ENCODE assay signal across 8 cellular contexts in genomic region chr19:40599331-40600085, GRCh38. TPM values are rescaled to one million over a fixed set of nuclear protein-coding genes. Genes with fewer than 3 reads are reported as not detected.
DNase-seq lines count a peak whose midpoint lies in the region; ATAC-seq, FAIRE-seq and TF ChIP-seq lines count a peak whose summit lies in the region.

No MANE protein-coding gene starts in this region.

- H3K36me3 Mint-ChIP-seq in activated naive CD4-positive, alpha-beta T cell treated with anti-CD3 and anti-CD28 coated beads, Interleukin-2, amount 10 ng/mL, durations not matched to agents 7 days and 5 days, result no peaks in the 10 kb centered on the region
- H3K36me3 Mint-ChIP-seq in activated naive CD4-positive, alpha-beta T cell treated with anti-CD3 and anti-CD28 coated beads, Interleukin-2, amount 50 U/mL, for 72 hours, result no peaks in the 10 kb centered on the region
- H3K36me3 Mint-ChIP-seq in activated CD8-positive, alpha-beta T cell treated with anti-CD3 and anti-CD28 coated beads for 36 hours (ENCODE audit: low read depth), result no peaks in the 10 kb centered on the region

- H3K27me3 Mint-ChIP-seq in activated naive CD4-positive, alpha-beta T cell treated with anti-CD3 and anti-CD28 coated beads, Interleukin-2, amount 10 ng/mL, durations not matched to agents 7 days and 5 days, result peaks cover 97% of the 10 kb centered on the region
- peaks cover 43% of the 10 kb centered on the region for H3K27me3 Mint-ChIP-seq in activated CD8-positive, alpha-beta T cell treated with anti-CD3 and anti-CD28 coated beads for 36 hours

- H3K4me3 ChIP-seq in kidney (ENCODE audit: low read length in 2 of 2) (no peak overlapping the region), transverse colon (no peak overlapping the region)

- no peak for ATAC-seq in activated naive CD4-positive, alpha-beta T cell treated with anti-CD3 and anti-CD28 coated beads, Interleukin-2, amount 50 U/mL, for 72 hours
- ATAC-seq in activated CD8-positive, alpha-beta T cell treated with anti-CD3 and anti-CD28 coated beads for 36 hours, result no peak
- no peak for ATAC-seq in HG03139 (IDR thresholded peaks at IDR 0.05; ENCODE audit: unreplicated experiment)

- WGBS in transverse colon (ENCODE audit: low coverage in 1 of 2), 2 donors, result 0 to 7% methylated on average over 7 to 12 of the region's 12 CpGs

- H3K9me3 ChIP-seq in kidney (ENCODE audit: control insufficient read depth in 1 of 2, low read length in 2 of 2) (no peaks in the 10 kb centered on the region), transverse colon (no peaks in the 10 kb centered on the region)

- H3K9ac ChIP-seq in kidney (ENCODE audit: low read length in 2 of 2), result peak overlapping the region in 1 of 2 donors; percentile 46

- no peaks in the 10 kb centered on the region for H3K9me3 Mint-ChIP-seq in activated naive CD4-positive, alpha-beta T cell treated with anti-CD3 and anti-CD28 coated beads, Interleukin-2, amount 10 ng/mL, durations not matched to agents 7 days and 5 days
- H3K9me3 Mint-ChIP-seq in activated naive CD4-positive, alpha-beta T cell treated with anti-CD3 and anti-CD28 coated beads, Interleukin-2, amount 50 U/mL, for 72 hours, result no peaks in the 10 kb centered on the region
- H3K9me3 Mint-ChIP-seq in activated CD8-positive, alpha-beta T cell treated with anti-CD3 and anti-CD28 coated beads for 36 hours, result no peaks in the 10 kb centered on the region

- H3K36me3 ChIP-seq in kidney (ENCODE audit: control insufficient read depth in 1 of 2, insufficient read depth in 2 of 2, low read length in 2 of 2), result no peaks in the 10 kb centered on the region
- no peaks in the 10 kb centered on the region for H3K36me3 ChIP-seq in transverse colon

- H3K27ac Mint-ChIP-seq in activated naive CD4-positive, alpha-beta T cell treated with anti-CD3 and anti-CD28 coated beads, Interleukin-2, amount 10 ng/mL, durations not matched to agents 7 days and 5 days, result no peak overlapping the region
- no peak overlapping the region for H3K27ac Mint-ChIP-seq in activated naive CD4-positive, alpha-beta T cell treated with anti-CD3 and anti-CD28 coated beads, Interleukin-2, amount 50 U/mL, for 72 hours
- H3K27ac Mint-ChIP-seq in activated CD8-positive, alpha-beta T cell treated with anti-CD3 and anti-CD28 coated beads for 36 hours, result no peak overlapping the region

- TF ChIP-seq CTCF in activated CD8-positive, alpha-beta T cell treated with anti-CD3 and anti-CD28 coated beads for 36 hours (IDR thresholded peaks at IDR 0.05), result no peak
- TF ChIP-seq CTCF in kidney (IDR thresholded peaks at IDR 0.05; ENCODE audit: borderline replicate concordance, extremely low read depth, insufficient read depth) (no peak), transverse colon (IDR thresholded peaks at IDR 0.05) (no peak)

- H3K27ac ChIP-seq in kidney (ENCODE audit: low read depth in 2 of 2, low read length in 2 of 2), result peak overlapping the region; percentile 11 to 45
- peak overlapping the region; percentile 43 to 96 (median 87) for H3K27ac ChIP-seq in transverse colon

- FAIRE-seq in kidney (lab: Jason Lieb, UNC), result no peak

- no peak for TF ChIP-seq POLR2A in transverse colon (IDR thresholded peaks at IDR 0.05)

- in situ Hi-C loops in transverse colon (cut with MboI; ENCODE audit: low pct_ligation_motif_present in 1 of 4, low pct_unique_long_range_greater_than_20kb in 1 of 4, low sequenced_read_pairs in 3 of 4), result loop anchor here in 2 of 4 donors (10.0 to 25.0 kb wide), 2 partner anchors 65 to 287 kb away; no protein-coding TSS in a partner anchor

- POLR2A ChIA-PET in activated CD8-positive, alpha-beta T cell treated with anti-CD3 and anti-CD28 coated beads for 36 hours (lab: Charles Lee), result interaction anchor here (1.1 to 1.9 kb wide), 3 partner anchors 10 to 68 kb away, joined by 3 to 8 read pairs (median 5); no protein-coding TSS in a partner anchor

- no peak for TF ChIP-seq EP300 in transverse colon (IDR thresholded peaks at IDR 0.05; ENCODE audit: low read depth)

- intact Hi-C loops in activated CD8-positive, alpha-beta T cell treated with anti-CD3 and anti-CD28 coated beads for 36 hours (cut with micrococcal nuclease), result loop anchor here (5.0 to 10.0 kb wide), 2 partner anchors 72 to 315 kb away; partner anchors contain the start of gene AKT2
- intact Hi-C loops in kidney (cut with DNase I), result loop anchor here (10.0 kb wide), 1 partner anchor 55 kb away; no protein-coding TSS in a partner anchor
- intact Hi-C loops in transverse colon (cut with DNase I; ENCODE audit: low total_unique reads), result loop anchor here (2.0 kb wide), 1 partner anchor 71 kb away; no protein-coding TSS in a partner anchor

- peaks cover 59% of the 10 kb centered on the region for H3K27me3 ChIP-seq in transverse colon

- CTCF ChIA-PET in activated naive CD4-positive, alpha-beta T cell treated with anti-CD3 and anti-CD28 coated beads, Interleukin-2, amount 10 ng/mL, durations not matched to agents 7 days and 5 days (lab: Charles Lee), result interaction anchor here (0.7 to 3.5 kb wide), 14 partner anchors 18 to 295 kb away, joined by 3 to 19 read pairs (median 4); partner anchors contain the start of gene BLVRB
- CTCF ChIA-PET in activated CD8-positive, alpha-beta T cell treated with anti-CD3 and anti-CD28 coated beads for 36 hours (lab: Charles Lee), result interaction anchor here (0.6 to 7.2 kb wide), 19 partner anchors 11 to 295 kb away, joined by 3 to 51 read pairs (median 8); no protein-coding TSS in a partner anchor

- peaks cover 6 to 22% of the 10 kb centered on the region in 2 donors for H3K4me1 ChIP-seq in kidney (ENCODE audit: control insufficient read depth in 1 of 2, insufficient read depth in 1 of 2, low read depth in 1 of 2, low read length in 2 of 2)
- peaks cover 35 to 75% (median 63%) of the 10 kb centered on the region in 4 donors for H3K4me1 ChIP-seq in transverse colon

- peaks cover 70% of the 10 kb centered on the region for H3K4me1 Mint-ChIP-seq in activated naive CD4-positive, alpha-beta T cell treated with anti-CD3 and anti-CD28 coated beads, Interleukin-2, amount 10 ng/mL, durations not matched to agents 7 days and 5 days
- H3K4me1 Mint-ChIP-seq in activated CD8-positive, alpha-beta T cell treated with anti-CD3 and anti-CD28 coated beads for 36 hours (ENCODE audit: low read depth), result peaks cover 61% of the 10 kb centered on the region

- peak overlapping the region; percentile 44 for H3K4me3 Mint-ChIP-seq in activated naive CD4-positive, alpha-beta T cell treated with anti-CD3 and anti-CD28 coated beads, Interleukin-2, amount 10 ng/mL, durations not matched to agents 7 days and 5 days
- H3K4me3 Mint-ChIP-seq in activated CD8-positive, alpha-beta T cell treated with anti-CD3 and anti-CD28 coated beads for 36 hours, result peak overlapping the region; percentile 15

- peak; percentile 57 for DNase-seq in activated naive CD4-positive, alpha-beta T cell treated with anti-CD3 and anti-CD28 coated beads, Interleukin-2, amount 10 ng/mL, durations not matched to agents 7 days and 5 days
- DNase-seq in activated naive CD4-positive, alpha-beta T cell treated with anti-CD3 and anti-CD28 coated beads, Interleukin-2, amount 50 U/mL, for 72 hours (ENCODE audit: low spot score in 2 of 2), result no peak
- DNase-seq in activated CD8-positive, alpha-beta T cell treated with anti-CD3 and anti-CD28 coated beads for 36 hours, result no peak
- DNase-seq in kidney (peak; percentile 77), transverse colon (no peak), glomerular visceral epithelial cell (ENCODE audit: extremely low spot score) (no peak), NCI-H2029 treated with DMSO at 0.1 percent for 48 hours (lab: John Stamatoyannopoulos, UW) (no peak)

RNA-seq across cellular contexts. Expression of gene LTBP4, which starts 1.7 kb away (rescaled TPM):
- 100 to 1,000 TPM; 178 to 245 TPM for total RNA-seq in activated naive CD4-positive, alpha-beta T cell treated with anti-CD3 and anti-CD28 coated beads, Interleukin-2, amount 50 U/mL, for 72 hours
- 100 to 1,000 TPM; 117 to 121 TPM for total RNA-seq in activated CD8-positive, alpha-beta T cell treated with anti-CD3 and anti-CD28 coated beads for 36 hours
- total RNA-seq in kidney (155 TPM), transverse colon (100 to 1,000 TPM; 122 to 477 (median 253) TPM)
- 52.1 TPM for polyA plus RNA-seq in kidney (ENCODE audit: insufficient read depth, low read depth, low replicate concordance)

RNA-seq across cellular contexts. Expression of gene SHKBP1, which starts 22.8 kb away (rescaled TPM):
- 100 to 1,000 TPM; 108 to 173 TPM for total RNA-seq in activated naive CD4-positive, alpha-beta T cell treated with anti-CD3 and anti-CD28 coated beads, Interleukin-2, amount 50 U/mL, for 72 hours
- 10 to 100 TPM; 82.8 to 89.3 TPM for total RNA-seq in activated CD8-positive, alpha-beta T cell treated with anti-CD3 and anti-CD28 coated beads for 36 hours
- 69.6 TPM for total RNA-seq in kidney
- 91.3 TPM for polyA plus RNA-seq in kidney (ENCODE audit: insufficient read depth, low read depth, low replicate concordance)
- total RNA-seq in transverse colon, result 100 to 1,000 TPM in 1 of 4 donors, 10 to 100 TPM in 3; 58.7 to 111 (median 60.9) TPM

Comparison
In these comparisons a context has a peak if more than half of its experiments do, and no peak if none do; other contexts are left out.
1. DNase-seq: peak in activated naive CD4-positive, alpha-beta T cell treated with anti-CD3 and anti-CD28 coated beads, Interleukin-2, amount 10 ng/mL, durations not matched to agents 7 days and 5 days (single experiment) and kidney (single experiment); none in activated naive CD4-positive, alpha-beta T cell treated with anti-CD3 and anti-CD28 coated beads, Interleukin-2, amount 50 U/mL, for 72 hours (0 of 2), activated CD8-positive, alpha-beta T cell treated with anti-CD3 and anti-CD28 coated beads for 36 hours (single experiment), transverse colon (single experiment), glomerular visceral epithelial cell (single experiment) and NCI-H2029 treated with DMSO at 0.1 percent for 48 hours (single experiment).